ENCODE assay signal across 15 cellular contexts in genomic region chr6:42344756-42345155, GRCh38.
A peak's percentile ranks its signal among the peaks of the same experiment; 100 is the strongest.
DNase-seq lines count a peak whose midpoint lies in the region; ATAC-seq and TF ChIP-seq lines count a peak whose summit lies in the region.
"Had no signal": no experiment of that assay in that cellular context is flagged by ENCODE, and none has a peak within 500 bp of the region (broad histone marks: within the 10 kb centered on the region; RNA-seq: fewer than 3 reads in every experiment).

No MANE protein-coding gene starts in this region.

- no peaks in the 10 kb centered on the region for H3K9me3 Mint-ChIP-seq in T-helper 2 cell treated with Interferon-gamma antibody and Interleukin-4, amounts not matched to agents 5 μg/mL and 100 μg/mL, for 36 hours
- no peaks in the 10 kb centered on the region for H3K9me3 Mint-ChIP-seq in natural killer cell
- no peaks in the 10 kb centered on the region for H3K9me3 Mint-ChIP-seq in Calu3 (ENCODE audit: low read depth, unreplicated experiment)
- no peaks in the 10 kb centered on the region for H3K9me3 Mint-ChIP-seq in chondrocyte (ENCODE audit: low read depth)
- H3K9me3 Mint-ChIP-seq: CD8-positive, alpha-beta memory T cell had no signal

- no peaks in the 10 kb centered on the region for H3K36me3 ChIP-seq in HEK293 (ENCODE audit: control insufficient read depth in 2 of 2, insufficient read depth in 1 of 2, low read length in 2 of 2)
- H3K36me3 ChIP-seq: HAP-1 had no signal

- peaks cover 64% of the 10 kb centered on the region for H3K4me1 Mint-ChIP-seq in T-helper 2 cell treated with Interferon-gamma antibody and Interleukin-4, amounts not matched to agents 5 μg/mL and 100 μg/mL, for 36 hours (ENCODE audit: low read depth)
- H3K4me1 Mint-ChIP-seq in natural killer cell (peaks cover 51% of the 10 kb centered on the region in 2 donors), Calu3 (ENCODE audit: low read depth, unreplicated experiment) (peaks cover 13% of the 10 kb centered on the region), chondrocyte (ENCODE audit: low read depth) (no peaks in the 10 kb centered on the region)

- no peak overlapping the region for H3K27ac Mint-ChIP-seq in T-helper 2 cell treated with Interferon-gamma antibody and Interleukin-4, amounts not matched to agents 5 μg/mL and 100 μg/mL, for 36 hours
- no peak overlapping the region for H3K27ac Mint-ChIP-seq in natural killer cell
- H3K27ac Mint-ChIP-seq in Calu3 (ENCODE audit: unreplicated experiment) = no peak overlapping the region
- no peak overlapping the region for H3K27ac Mint-ChIP-seq in chondrocyte (ENCODE audit: unreplicated experiment)

- peaks cover 30% of the 10 kb centered on the region for H3K36me3 Mint-ChIP-seq in T-helper 2 cell treated with Interferon-gamma antibody and Interleukin-4, amounts not matched to agents 5 μg/mL and 100 μg/mL, for 36 hours (ENCODE audit: low read depth)
- H3K36me3 Mint-ChIP-seq in natural killer cell (no peaks in the 10 kb centered on the region), Calu3 (ENCODE audit: insufficient read depth, unreplicated experiment) (no peaks in the 10 kb centered on the region), chondrocyte (ENCODE audit: low read depth) (no peaks in the 10 kb centered on the region)

- no peak overlapping the region for H3K4me3 ChIP-seq in HEK293 (ENCODE audit: low read depth, low read length)
- H3K4me3 ChIP-seq: HAP-1 had no signal

- no peaks in the 10 kb centered on the region for H3K27me3 Mint-ChIP-seq in T-helper 2 cell treated with Interferon-gamma antibody and Interleukin-4, amounts not matched to agents 5 μg/mL and 100 μg/mL, for 36 hours (ENCODE audit: low read depth)
- H3K27me3 Mint-ChIP-seq in natural killer cell (ENCODE audit: low read depth in 2 of 2) = no peaks in the 10 kb centered on the region
- no peaks in the 10 kb centered on the region for H3K27me3 Mint-ChIP-seq in Calu3 (ENCODE audit: unreplicated experiment)
- H3K27me3 Mint-ChIP-seq in chondrocyte (ENCODE audit: low read depth) = no peaks in the 10 kb centered on the region

- TF ChIP-seq CTCF in HEK293 (tag by site-specific recombination; IDR thresholded peaks at IDR 0.05) (no peak), natural killer cell (IDR thresholded peaks at IDR 0.05) (no peak), Calu3 (IDR thresholded peaks at IDR 0.05; ENCODE audit: unreplicated experiment) (no peak), chondrocyte (IDR thresholded peaks at IDR 0.05) (no peak)

- H3K4me1 ChIP-seq in HEK293 (ENCODE audit: control insufficient read depth, insufficient read depth, low read length) = no peaks in the 10 kb centered on the region
- H3K4me1 ChIP-seq: HAP-1 had no signal

- no TSS peak for BruUV-seq in Calu3 (replicated peaks; lab: Mats Ljungman, UMichigan)

- no peak overlapping the region for H3K27ac ChIP-seq in HEK293 (ENCODE audit: extremely low read depth, low read depth, low read length)

- peak overlapping the region; percentile 0 for H3K4me3 Mint-ChIP-seq in T-helper 2 cell treated with Interferon-gamma antibody and Interleukin-4, amounts not matched to agents 5 μg/mL and 100 μg/mL, for 36 hours
- H3K4me3 Mint-ChIP-seq in natural killer cell (peak overlapping the region; percentile 14), Calu3 (ENCODE audit: low read depth, unreplicated experiment) (no peak overlapping the region), chondrocyte (ENCODE audit: unreplicated experiment) (no peak overlapping the region)
- H3K4me3 Mint-ChIP-seq: CD8-positive, alpha-beta memory T cell had no signal

- H3K9me3 ChIP-seq in HEK293 (ENCODE audit: control insufficient read depth, insufficient read depth, low read depth, low read length) = no peaks in the 10 kb centered on the region
- H3K9me3 ChIP-seq: HAP-1 had no signal

- peak in 1 of 3 donors; percentile 46 for ATAC-seq in natural killer cell
- ATAC-seq: PC-3 had no signal

- CTCF ChIA-PET in HEK293 (lab: Yijun Ruan, JAX) (interaction anchor here (1.0 to 1.1 kb wide), 2 partner anchors 11 to 203 kb away, joined by 3 to 4 read pairs; no protein-coding TSS in a partner anchor), Calu3 (lab: Charles Lee) (no interaction called here)

- peak; percentile 23 for DNase-seq in activated CD8-positive, alpha-beta memory T cell treated with anti-CD3 and anti-CD28 coated beads, Interleukin-2, amount 50 U/mL, for 48 hours
- no peak for DNase-seq in activated CD8-positive, alpha-beta memory T cell treated with anti-CD3 and anti-CD28 coated beads, Interleukin-2, amount 50 U/mL, for 4 hours
- DNase-seq in T-helper 2 cell treated with Interferon-gamma antibody and Interleukin-4, amounts not matched to agents 5 μg/mL and 100 μg/mL, for 36 hours (ENCODE audit: low spot score) = no peak
- DNase-seq in natural killer cell (no peak), Calu3 (no peak), chondrocyte (ENCODE audit: low spot score) (no peak)
- DNase-seq: CD8-positive, alpha-beta memory T cell; KG1; NCI-H1092 treated with DMSO at 0.1 percent for 48 hours; NCI-H1694; NCI-H345; NCI-H526 treated with DMSO at 0.1 percent for 48 hours; PC-3 had no signal

- intact Hi-C loops in natural killer cell (cut with micrococcal nuclease) = no loop called here
- intact Hi-C loops in Calu3 (cut with micrococcal nuclease; ENCODE audit: unreplicated experiment) = no loop called here

- POLR2A ChIA-PET in HEK293 (lab: Yijun Ruan, JAX) = no interaction called here

TF ChIP-seq in HEK293, 187 proteins besides CTCF, POLR2A, EP300 and RAD21:
- TF ChIP-seq REST (tag by site-specific recombination; IDR thresholded peaks at IDR 0.05) = peak; percentile 84
- TF ChIP-seq ZFP69B (tag by site-specific recombination; IDR thresholded peaks at IDR 0.05) = no peak

Comparison
In these comparisons a context has a peak if more than half of its experiments do, and no peak if none do; other contexts are left out.
1. H3K4me3 Mint-ChIP-seq: peak in T-helper 2 cell treated with Interferon-gamma antibody and Interleukin-4, amounts not matched to agents 5 μg/mL and 100 μg/mL, for 36 hours (single experiment) and natural killer cell (single experiment); none in Calu3 (single experiment) and chondrocyte (single experiment).